Comparison of ENCODE assay signal across 33 cellular contexts in genomic region chr13:97535619-97536018, GRCh38.
DNase-seq lines count a peak whose midpoint lies in the region; ATAC-seq, FAIRE-seq and TF ChIP-seq lines count a peak whose summit lies in the region.
"Had no signal": no experiment of that assay in that cellular context is flagged by ENCODE, and none has a peak within 500 bp of the region (broad histone marks: within the 10 kb centered on the region; RNA-seq: fewer than 3 reads in every experiment).

No MANE protein-coding gene starts in this region.

- H3K9me3 Mint-ChIP-seq in astrocyte (ENCODE audit: unreplicated experiment): no peaks in the 10 kb centered on the region
- H3K9me3 Mint-ChIP-seq: activated CD4-positive, alpha-beta memory T cell treated with anti-CD3 and anti-CD28 coated beads for 36 hours; activated naive CD4-positive, alpha-beta T cell treated with anti-CD3 and anti-CD28 coated beads for 36 hours; activated T-helper 1 cell treated with anti-CD3 and anti-CD28 coated beads, Interleukin-12 subunit alpha, Interleukin-12 subunit beta, Interleukin-2, Interleukin-4 antibody, amounts not matched to agents 30 ng/mL and 10 ng/mL and 1 ng/mL, durations not matched to agents 14 hours and 24 hours and 36 hours had no signal

- no peak overlapping the region for H3K27ac ChIP-seq in astrocyte (ENCODE audit: low read depth, low read length)
- H3K27ac ChIP-seq: A549, colonic mucosa, heart right ventricle, lower lobe of right lung, right lobe of liver, tibial nerve had no signal

- FAIRE-seq in astrocyte (lab: Jason Lieb, UNC): no peak
- FAIRE-seq: A549, frontal cortex, GM12892 had no signal

- DNase-seq in AG08395 (ENCODE audit: low spot score) (peak; percentile 35), HS-5 (ENCODE audit: low read depth) (peak; percentile 20), astrocyte (ENCODE audit: low read depth) (peak; percentile 10), fibroblast of the conjunctiva (ENCODE audit: low read depth) (peak; percentile 4), OCI-M1 (lab: John Stamatoyannopoulos, UW) (no peak), NAMALWA (ENCODE audit: low spot score) (no peak)
- DNase-seq: activated CD4-positive, alpha-beta memory T cell treated with anti-CD3 and anti-CD28 coated beads for 36 hours; activated CD4-positive, CD25-positive, alpha-beta regulatory T cell treated with anti-CD3 and anti-CD28 coated beads, Interleukin-2, amount 50 U/mL, for 72 hours; activated CD8-positive, alpha-beta memory T cell treated with anti-CD3 and anti-CD28 coated beads, Interleukin-2, amount 50 U/mL, for 4 hours; activated naive CD4-positive, alpha-beta T cell treated with anti-CD3 and anti-CD28 coated beads for 36 hours; colonic mucosa; effector CD4-positive, alpha-beta T cell; heart right ventricle; KBM-7; lower lobe of right lung; MG63; naive thymus-derived CD8-positive, alpha-beta T cell; NCI-H1417 treated with DMSO at 0.1 percent for 48 hours; NCI-H2029 treated with DMSO at 0.1 percent for 48 hours; NCI-H526; right lobe of liver; SHP77; stimulated activated CD4-positive, alpha-beta T cell treated with anti-CD3 and anti-CD28 coated beads, Interleukin-4, amount 100 ng/mL, for 1 hour; T-helper 2 cell had no signal

- no peaks in the 10 kb centered on the region for H3K4me1 ChIP-seq in astrocyte (ENCODE audit: insufficient read depth, low read length)
- H3K4me1 ChIP-seq: A549, colonic mucosa, lower lobe of right lung, right lobe of liver had no signal

- no peak overlapping the region for H3K4me3 ChIP-seq in astrocyte (ENCODE audit: insufficient read depth, low read depth, low read length)
- H3K4me3 ChIP-seq: A549, colonic mucosa, heart right ventricle, lower lobe of right lung, MG63, right lobe of liver, tibial nerve had no signal

- no peak for TF ChIP-seq CTCF in astrocyte (IDR thresholded peaks at IDR 0.05; ENCODE audit: insufficient read depth, low read depth, low read length)

- H3K27me3 ChIP-seq in astrocyte (ENCODE audit: insufficient read depth, low read length): no peaks in the 10 kb centered on the region
- H3K27me3 ChIP-seq: colonic mucosa, heart right ventricle, MG63, right lobe of liver, tibial nerve had no signal

- peaks cover 9% of the 10 kb centered on the region for H3K4me1 Mint-ChIP-seq in astrocyte (ENCODE audit: low read depth, unreplicated experiment)
- H3K4me1 Mint-ChIP-seq: naive thymus-derived CD8-positive, alpha-beta T cell had no signal

- ATAC-seq in GM18907 (IDR thresholded peaks at IDR 0.05; ENCODE audit: unreplicated experiment): no peak
- no peak for ATAC-seq in activated CD4-positive, CD25-positive, alpha-beta regulatory T cell treated with anti-CD3 and anti-CD28 coated beads, Interleukin-2, amount 50 U/mL, for 24 hours
- ATAC-seq: A549; heart right ventricle; lower lobe of right lung; naive thymus-derived CD8-positive, alpha-beta T cell; right lobe of liver had no signal

- no peaks in the 10 kb centered on the region for H3K36me3 Mint-ChIP-seq in astrocyte (ENCODE audit: low read depth, unreplicated experiment)
- H3K36me3 Mint-ChIP-seq: activated CD4-positive, alpha-beta memory T cell treated with anti-CD3 and anti-CD28 coated beads for 36 hours; brain had no signal

- H3K4me2 ChIP-seq in astrocyte (ENCODE audit: low read length): no peak overlapping the region
- H3K4me2 ChIP-seq: A549 had no signal

- no peak overlapping the region for H3K9ac ChIP-seq in astrocyte (ENCODE audit: low read length)

- H3K4me3 Mint-ChIP-seq in astrocyte (ENCODE audit: unreplicated experiment): no peak overlapping the region
- H3K4me3 Mint-ChIP-seq: activated CD4-positive, alpha-beta memory T cell treated with anti-CD3 and anti-CD28 coated beads for 36 hours; activated naive CD4-positive, alpha-beta T cell treated with anti-CD3 and anti-CD28 coated beads for 36 hours; activated T-helper 1 cell treated with anti-CD3 and anti-CD28 coated beads, Interleukin-12 subunit alpha, Interleukin-12 subunit beta, Interleukin-2, Interleukin-4 antibody, amounts not matched to agents 30 ng/mL and 10 ng/mL and 1 ng/mL, durations not matched to agents 14 hours and 24 hours and 36 hours; brain; naive thymus-derived CD8-positive, alpha-beta T cell had no signal

- H3K36me3 ChIP-seq in astrocyte (ENCODE audit: insufficient read depth, low read length): no peaks in the 10 kb centered on the region
- H3K36me3 ChIP-seq: colonic mucosa, heart right ventricle, lower lobe of right lung, MG63, right lobe of liver, tibial nerve had no signal

- no peaks in the 10 kb centered on the region for H4K20me1 ChIP-seq in astrocyte (ENCODE audit: insufficient read depth, low read length)

- H3K27ac Mint-ChIP-seq in astrocyte (ENCODE audit: unreplicated experiment): no peak overlapping the region
- H3K27ac Mint-ChIP-seq: activated CD4-positive, alpha-beta memory T cell treated with anti-CD3 and anti-CD28 coated beads for 36 hours; activated naive CD4-positive, alpha-beta T cell treated with anti-CD3 and anti-CD28 coated beads for 36 hours; activated T-helper 1 cell treated with anti-CD3 and anti-CD28 coated beads, Interleukin-12 subunit alpha, Interleukin-12 subunit beta, Interleukin-2, Interleukin-4 antibody, amounts not matched to agents 30 ng/mL and 10 ng/mL and 1 ng/mL, durations not matched to agents 14 hours and 24 hours and 36 hours; brain; naive thymus-derived CD8-positive, alpha-beta T cell; progenitor cell of endocrine pancreas had no signal

- no peaks in the 10 kb centered on the region for H3K9me3 ChIP-seq in astrocyte (ENCODE audit: insufficient read depth, low read depth, low read length)
- H3K9me3 ChIP-seq: A549, colonic mucosa, heart right ventricle, lower lobe of right lung, MG63, right lobe of liver, tibial nerve had no signal

- no peaks in the 10 kb centered on the region for H3K27me3 Mint-ChIP-seq in astrocyte (ENCODE audit: low read depth, unreplicated experiment)
- H3K27me3 Mint-ChIP-seq: brain, progenitor cell of endocrine pancreas had no signal

- H2AFZ ChIP-seq in astrocyte (ENCODE audit: low read depth, low read length): no peak overlapping the region

- H3K79me2 ChIP-seq in astrocyte (ENCODE audit: insufficient read depth, low read length): no peaks in the 10 kb centered on the region

Comparison
In these comparisons a context has a peak if more than half of its experiments do, and no peak if none do; other contexts are left out.
1. DNase-seq: peak in AG08395 (single experiment), HS-5 (single experiment), astrocyte (single experiment) and fibroblast of the conjunctiva (single experiment); none in OCI-M1 (single experiment) and NAMALWA (single experiment).